8 cellular contexts compared by ENCODE assay signal in the genomic region with DNA sequence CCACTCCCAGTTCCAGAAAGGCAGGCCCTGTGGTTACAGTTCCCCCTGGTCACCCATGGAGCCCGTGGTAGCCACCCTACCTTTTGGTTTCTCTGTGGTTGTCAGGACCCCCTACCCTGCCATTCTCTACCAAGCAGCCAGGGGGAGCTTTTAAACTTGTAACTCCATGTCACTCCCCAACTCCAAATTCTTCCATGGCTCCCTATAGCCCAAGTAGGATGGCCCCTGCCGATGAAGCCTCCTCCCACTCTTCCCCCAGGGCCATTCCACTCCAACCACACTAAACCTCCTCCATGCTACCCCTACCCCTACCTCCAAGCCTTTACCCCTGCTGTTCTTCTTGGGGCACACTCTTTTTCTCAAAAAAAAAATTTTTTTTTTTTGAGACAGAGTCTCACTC. TPM values are rescaled to one million over a fixed set of nuclear protein-coding genes. Genes with fewer than 3 reads are reported as not detected.
A peak's percentile ranks its signal among the peaks of the same experiment; 100 is the strongest.
DNase-seq lines count a peak whose midpoint lies in the region; ATAC-seq and TF ChIP-seq lines count a peak whose summit lies in the region.

No MANE protein-coding gene starts in this region.

- peak overlapping the region; percentile 95 for H3K4me2 ChIP-seq in OCI-LY7 (ENCODE audit: low read length)

- H3K4me1 ChIP-seq in ACC112 (ENCODE audit: control insufficient read depth, insufficient read depth, low read length, unreplicated experiment) (peaks cover 15% of the 10 kb centered on the region), OCI-LY7 (ENCODE audit: insufficient read depth, low read length, poor library complexity, severe bottlenecking) (peaks cover 82% of the 10 kb centered on the region), left lung (peaks cover 0 to 24% of the 10 kb centered on the region in 2 donors), tibial nerve (peaks cover 0 to 70% (median 27%) of the 10 kb centered on the region in 4 donors)

- TF ChIP-seq CTCF in OCI-LY7 (conservative IDR thresholded peaks at IDR 0.05; ENCODE audit: low read length) (peak; percentile 84), left lung (IDR thresholded peaks at IDR 0.05) (peak; percentile 27 to 63), tibial nerve (IDR thresholded peaks at IDR 0.05) (peak; percentile 34 to 55 (median 49)), omental fat pad (IDR thresholded peaks at IDR 0.05) (no peak)

- H3K9me2 ChIP-seq in OCI-LY7 (ENCODE audit: insufficient read depth, low read length), result no peaks in the 10 kb centered on the region

- H3K9me3 ChIP-seq in OCI-LY7 (ENCODE audit: low read length) (no peaks in the 10 kb centered on the region), left lung (no peaks in the 10 kb centered on the region), tibial nerve (no peaks in the 10 kb centered on the region)

- H3K27me3 ChIP-seq in ACC112 (ENCODE audit: insufficient read depth, low read length) (no peaks in the 10 kb centered on the region), left lung (peaks cover 0 to 20% of the 10 kb centered on the region in 2 donors), tibial nerve (no peaks in the 10 kb centered on the region)

- no peaks in the 10 kb centered on the region for H3K27me3 Mint-ChIP-seq in activated naive CD8-positive, alpha-beta T cell treated with anti-CD3 and anti-CD28 coated beads, Interleukin-2, amount 50 U/mL, for 24 hours

- in situ Hi-C loops in G401 (cut with HindIII; ENCODE audit: low sequenced_read_pairs), result no loop called here

- intact Hi-C loops in OCI-LY7 (cut with micrococcal nuclease; ENCODE audit: unreplicated experiment), result loop anchor here (1.0 kb wide), 1 partner anchor 21 kb away; no protein-coding TSS in a partner anchor
- intact Hi-C loops in left lung (cut with DNase I), result no loop called here

- no peak for TF ChIP-seq EP300 in tibial nerve (IDR thresholded peaks at IDR 0.05)

- no peaks in the 10 kb centered on the region for H3K36me3 Mint-ChIP-seq in activated naive CD8-positive, alpha-beta T cell treated with anti-CD3 and anti-CD28 coated beads, Interleukin-2, amount 50 U/mL, for 24 hours (ENCODE audit: low read depth)

- peak overlapping the region; percentile 81 for H3K27ac Mint-ChIP-seq in activated naive CD8-positive, alpha-beta T cell treated with anti-CD3 and anti-CD28 coated beads, Interleukin-2, amount 50 U/mL, for 24 hours

- no peaks in the 10 kb centered on the region for H4K20me1 ChIP-seq in OCI-LY7 (ENCODE audit: insufficient read depth, low read length)

- no TSS peak for BruUV-seq in OCI-LY7 (replicated peaks; lab: Mats Ljungman, UMichigan)

- H2AFZ ChIP-seq in ACC112 (ENCODE audit: low read length, unreplicated experiment) (no peak overlapping the region), OCI-LY7 (ENCODE audit: low read length) (no peak overlapping the region)

- H3K27ac ChIP-seq in ACC112 (ENCODE audit: low read depth, low read length) (0 out of 2 replicates have a peak overlapping the region, but pooled peaks have one; percentile 2), OCI-LY7 (ENCODE audit: low read depth, low read length, poor library complexity, severe bottlenecking) (peak overlapping the region; percentile 95), left lung (peak overlapping the region; percentile 88 to 91), tibial nerve (peak overlapping the region; percentile 93 to 98 (median 94))

- DNase-seq in G401 (ENCODE audit: low spot score) (peak; percentile 25), OCI-LY7 (ENCODE audit: low spot score) (peak; percentile 80), left lung (no peak), tibial nerve (ENCODE audit: low spot score in 2 of 2) (peak in 1 of 2 donors; percentile 31), omental fat pad (ENCODE audit: low spot score) (no peak), NCI-H2107 treated with DMSO at 0.1 percent for 48 hours (lab: John Stamatoyannopoulos, UW; ENCODE audit: unreplicated experiment) (no peak)
- peak; percentile 36 for DNase-seq in activated naive CD8-positive, alpha-beta T cell treated with anti-CD3 and anti-CD28 coated beads, Interleukin-2, amount 50 U/mL, for 24 hours

- 37 to 41% methylated on average over 2 of the region's 2 CpGs for WGBS in tibial nerve, 2 donors

- TF ChIP-seq POLR2A in tibial nerve (IDR thresholded peaks at IDR 0.05), result no peak

- H3K9me3 Mint-ChIP-seq in activated naive CD8-positive, alpha-beta T cell treated with anti-CD3 and anti-CD28 coated beads, Interleukin-2, amount 50 U/mL, for 24 hours, result no peaks in the 10 kb centered on the region

- POLR2A ChIA-PET in OCI-LY7 (lab: Charles Lee), result interaction anchor here (0.5 to 1.0 kb wide), 3 partner anchors 9 to 14 kb away, joined by 3 to 4 read pairs (median 4); no protein-coding TSS in a partner anchor

- CTCF ChIA-PET in OCI-LY7 (lab: Charles Lee; ENCODE audit: unreplicated experiment), result interaction anchor here (1.6 kb wide), 1 partner anchor 21 kb away, joined by 6 read pairs; no protein-coding TSS in a partner anchor

- H3K36me3 ChIP-seq in ACC112 (ENCODE audit: insufficient read depth, low read length) (no peaks in the 10 kb centered on the region), OCI-LY7 (ENCODE audit: insufficient read depth, low read length) (peaks cover 59% of the 10 kb centered on the region), left lung (peaks cover 0 to 8% of the 10 kb centered on the region in 2 donors), tibial nerve (peaks cover 0 to 8% (median 0%) of the 10 kb centered on the region in 3 donors)

- H3K79me2 ChIP-seq in ACC112 (ENCODE audit: control insufficient read depth, insufficient read depth, low read length, unreplicated experiment) (peaks cover 11% of the 10 kb centered on the region), OCI-LY7 (ENCODE audit: insufficient read depth, low read depth, low read length) (peaks cover 89% of the 10 kb centered on the region)

- no peak overlapping the region for H3K4me3 Mint-ChIP-seq in activated naive CD8-positive, alpha-beta T cell treated with anti-CD3 and anti-CD28 coated beads, Interleukin-2, amount 50 U/mL, for 24 hours

- H3K4me1 Mint-ChIP-seq in activated naive CD8-positive, alpha-beta T cell treated with anti-CD3 and anti-CD28 coated beads, Interleukin-2, amount 50 U/mL, for 24 hours, result peaks cover 18% of the 10 kb centered on the region

- no peak overlapping the region for H3K4me3 ChIP-seq in ACC112 (ENCODE audit: low read depth, low read length)
- peak overlapping the region; percentile 95 for H3K4me3 ChIP-seq in OCI-LY7 (ENCODE audit: low read depth, low read length, poor library complexity, severe bottlenecking)
- H3K4me3 ChIP-seq in left lung, result peak overlapping the region in 1 of 2 donors; percentile 83
- H3K4me3 ChIP-seq in tibial nerve, result no peak overlapping the region

- no peak for ATAC-seq in activated naive CD8-positive, alpha-beta T cell treated with anti-CD3 and anti-CD28 coated beads, Interleukin-2, amount 50 U/mL, for 24 hours
- ATAC-seq in left lung (peak; percentile 2), omental fat pad (ENCODE audit: low FRiP score) (no peak)

RNA-seq across cellular contexts. Expression of gene S1PR2, which starts 2.2 kb away (rescaled TPM):
- 8.0 and 14.0 TPM in 2 replicates for total RNA-seq in G401 (2014; rRNA removed; shearing (Covaris generic))
- 27.0 and 27.8 TPM in 2 replicates for total RNA-seq in OCI-LY7 (2014; rRNA removed; shearing (Covaris generic))
- total RNA-seq in OCI-LY7 (2022) (51.6 and 64.5 TPM in 2 replicates), left lung (10 to 100 TPM; 25.6 to 40.3 TPM), tibial nerve (10 to 100 TPM; 11.6 to 13.3 (median 12.2) TPM), omental fat pad (10 to 100 TPM; 15.1 to 16.8 (median 15.9) TPM)

RNA-seq across cellular contexts. Expression of gene MRPL4, which starts 23.1 kb away (rescaled TPM):
- 134 and 137 TPM in 2 replicates for total RNA-seq in G401 (2014; rRNA removed; shearing (Covaris generic))
- 134 and 148 TPM in 2 replicates for total RNA-seq in OCI-LY7 (2014; rRNA removed; shearing (Covaris generic))
- total RNA-seq in OCI-LY7 (2022), result 132 and 155 TPM in 2 replicates
- total RNA-seq in left lung, result 10 to 100 TPM; 37.2 to 53.1 TPM
- 10 to 100 TPM; 37.9 to 83.1 (median 47.8) TPM for total RNA-seq in tibial nerve
- 10 to 100 TPM; 44.6 to 73.3 (median 65.7) TPM for total RNA-seq in omental fat pad

RNA-seq across cellular contexts. Expression of gene DNMT1, which starts 34.2 kb away (rescaled TPM):
- 36.9 and 72.9 TPM in 2 replicates for total RNA-seq in G401 (2014; rRNA removed; shearing (Covaris generic))
- total RNA-seq in OCI-LY7 (2014; rRNA removed; shearing (Covaris generic)), result 329 and 365 TPM in 2 replicates
- total RNA-seq in OCI-LY7 (2022), result 680 and 699 TPM in 2 replicates
- 100 to 1,000 TPM in 1 of 2 donors, 10 to 100 TPM in 1; 65.1 to 141 TPM for total RNA-seq in left lung
- 10 to 100 TPM; 48.2 to 72.9 (median 55.2) TPM for total RNA-seq in tibial nerve
- total RNA-seq in omental fat pad, result 10 to 100 TPM; 38.4 to 84.7 (median 50.2) TPM

RNA-seq across cellular contexts. Expression of gene ICAM1, which starts 42.0 kb away (rescaled TPM):
- 14.5 and 16.9 TPM in 2 replicates for total RNA-seq in G401 (2014; rRNA removed; shearing (Covaris generic))
- 12.0 and 15.8 TPM in 2 replicates for total RNA-seq in OCI-LY7 (2014; rRNA removed; shearing (Covaris generic))
- total RNA-seq in OCI-LY7 (2022), result 13.4 and 13.5 TPM in 2 replicates
- total RNA-seq in left lung, result 100 to 1,000 TPM; 149 to 497 TPM
- total RNA-seq in tibial nerve, result 10 to 100 TPM; 14.7 to 50.1 (median 43.1) TPM
- total RNA-seq in omental fat pad, result 100 to 1,000 TPM in 2 of 4 donors, 10 to 100 TPM in 2; 20.7 to 286 (median 81.0) TPM

RNA-seq across cellular contexts. Expression of gene ICAM4, which starts 57.8 kb away (rescaled TPM):
- 2.4 and 7.1 TPM in 2 replicates for total RNA-seq in G401 (2014; rRNA removed; shearing (Covaris generic))
- total RNA-seq in OCI-LY7 (2014; rRNA removed; shearing (Covaris generic)), result not detected in 2 replicates
- total RNA-seq in OCI-LY7 (2022) (0.38 and 0.53 TPM in 2 replicates), left lung (10 to 100 TPM in 1 of 2 donors, 1 to 10 TPM in 1; 4.5 to 17.9 TPM), tibial nerve (1 to 10 TPM in 1 of 4 donors, not detected in 3; 1.3 TPM), omental fat pad (1 to 10 TPM in 3 of 4 donors, under 1 TPM in 1; 0.82 to 7.5 (median 2.0) TPM)

Comparison
In these comparisons a context has a peak if more than half of its experiments do, and no peak if none do; other contexts are left out.
1. H3K27ac ChIP-seq: peak in every context shown above with its lines; median percentile 95 in OCI-LY7; 94 in tibial nerve; 90 in left lung; 2 in ACC112.
2. DNase-seq: peak in G401 (single experiment), OCI-LY7 (single experiment) and activated naive CD8-positive, alpha-beta T cell treated with anti-CD3 and anti-CD28 coated beads, Interleukin-2, amount 50 U/mL, for 24 hours (single experiment); none in left lung (0 of 2), omental fat pad (single experiment) and NCI-H2107 treated with DMSO at 0.1 percent for 48 hours (single experiment).
3. CTCF ChIP-seq: peak in OCI-LY7 (single experiment), left lung (2 of 2) and tibial nerve (5 of 5); none in omental fat pad (0 of 3).